17 cellular contexts compared by ENCODE assay signal in the genomic region with DNA sequence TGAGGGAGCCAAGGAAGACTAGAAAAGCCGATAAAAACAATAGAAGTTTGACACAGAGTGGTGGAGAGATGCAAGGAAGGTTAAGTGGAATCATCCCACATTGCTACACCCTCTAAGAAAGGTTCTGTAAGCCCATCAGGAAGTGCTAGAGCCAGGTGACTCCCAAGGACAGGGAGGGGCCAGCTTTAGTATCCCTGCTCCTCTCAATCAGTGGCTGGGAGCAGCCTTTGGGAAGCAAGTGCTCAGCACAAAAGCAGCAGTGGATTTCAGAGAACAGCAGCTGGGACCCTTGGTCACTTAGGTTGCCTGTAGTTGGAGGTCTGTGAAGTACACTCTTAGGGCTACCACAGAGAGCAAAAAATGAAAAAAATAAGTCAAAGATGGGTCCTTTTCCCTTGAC. TPM values are rescaled to one million over a fixed set of nuclear protein-coding genes. Genes with fewer than 3 reads are reported as not detected.
A peak's percentile ranks its signal among the peaks of the same experiment; 100 is the strongest.
DNase-seq lines count a peak whose midpoint lies in the region; ATAC-seq and TF ChIP-seq lines count a peak whose summit lies in the region.
"Had no signal": no experiment of that assay in that cellular context is flagged by ENCODE, and none has a peak within 500 bp of the region (broad histone marks: within the 10 kb centered on the region; RNA-seq: fewer than 3 reads in every experiment).

No MANE protein-coding gene starts in this region.

- no peak overlapping the region for H3K9ac ChIP-seq in mesendoderm (ENCODE audit: low read length)

- H3K27me3 ChIP-seq in GM23338 (ENCODE audit: insufficient read depth) (no peaks in the 10 kb centered on the region), foreskin keratinocyte (no peaks in the 10 kb centered on the region), mesendoderm (ENCODE audit: insufficient read depth, low read length, poor library complexity) (no peaks in the 10 kb centered on the region), heart left ventricle (no peaks in the 10 kb centered on the region)
- H3K27me3 ChIP-seq: SJSA1 had no signal

- no peak overlapping the region for H3K56ac ChIP-seq in mesendoderm (ENCODE audit: low read length)

- no peak overlapping the region for H2BK120ac ChIP-seq in mesendoderm (ENCODE audit: low read depth, low read length)

- no peak overlapping the region for H3K4me3 Mint-ChIP-seq in GM23338
- H3K4me3 Mint-ChIP-seq: CD8-positive, alpha-beta T cell had no signal

- H3K4me3 ChIP-seq in GM23338: no peak overlapping the region
- no peak overlapping the region for H3K4me3 ChIP-seq in mesendoderm (ENCODE audit: low read length)
- H3K4me3 ChIP-seq in heart left ventricle: no peak overlapping the region
- H3K4me3 ChIP-seq: SJSA1 had no signal

- no peak overlapping the region for H4K8ac ChIP-seq in mesendoderm (ENCODE audit: low read depth, low read length)

- no peak overlapping the region for H2AFZ ChIP-seq in GM23338

- TF ChIP-seq CTCF in GM23338 (conservative IDR thresholded peaks at IDR 0.05; ENCODE audit: low read depth in 2 of 2) (no peak), foreskin keratinocyte (conservative IDR thresholded peaks at IDR 0.05) (no peak), omental fat pad (IDR thresholded peaks at IDR 0.05) (no peak), heart left ventricle (IDR thresholded peaks at IDR 0.05) (no peak)

- H3K36me3 Mint-ChIP-seq in GM23338 (ENCODE audit: low read depth): peaks cover 4% of the 10 kb centered on the region; the same call in 1 of the 3 replicates

- H3K4me1 ChIP-seq in GM23338 (ENCODE audit: insufficient read depth) (peaks cover 24% of the 10 kb centered on the region), foreskin keratinocyte (peaks cover 18% of the 10 kb centered on the region), mesendoderm (ENCODE audit: control insufficient read depth, low read depth, low read length) (no peaks in the 10 kb centered on the region), heart left ventricle (peaks cover 0 to 14% (median 0%) of the 10 kb centered on the region in 12 donors)
- H3K4me1 ChIP-seq: SJSA1 had no signal

- no peaks in the 10 kb centered on the region for H3K79me1 ChIP-seq in mesendoderm (ENCODE audit: low read length)

- peaks cover 4% of the 10 kb centered on the region; the same call in 1 of the 3 replicates for H3K9me3 Mint-ChIP-seq in GM23338

- H3K4me2 ChIP-seq in GM23338: no peak overlapping the region
- no peak overlapping the region for H3K4me2 ChIP-seq in mesendoderm (ENCODE audit: low read length)

- no peaks in the 10 kb centered on the region for H3K9me2 ChIP-seq in GM23338 (ENCODE audit: insufficient read depth)

- DNase-seq in GM23338 (ENCODE audit: low spot score): peak; percentile 84
- peak; percentile 16 for DNase-seq in HEK293T (ENCODE audit: extremely low spot score)
- DNase-seq in foreskin keratinocyte: no peak
- peak; percentile 68 for DNase-seq in mesendoderm
- no peak for DNase-seq in omental fat pad (ENCODE audit: low spot score)
- no peak for DNase-seq in DMS 273 (lab: John Stamatoyannopoulos, UW; ENCODE audit: unreplicated experiment)
- DNase-seq in heart left ventricle: no peak
- DNase-seq: CD8-positive, alpha-beta T cell; DMS 273 treated with DMSO at 0.1 percent for 48 hours; EL; Kasumi-1; NCI-H1105 treated with DMSO at 0.1 percent for 48 hours; NCI-H187; NCI-H524 had no signal

- H4K20me1 ChIP-seq in GM23338 (replicated peaks; ENCODE audit: insufficient read depth): no peaks in the 10 kb centered on the region

- no peak overlapping the region for H3K18ac ChIP-seq in mesendoderm (ENCODE audit: low read length)

- H2AK5ac ChIP-seq in mesendoderm (ENCODE audit: low read length): no peak overlapping the region

- no peaks in the 10 kb centered on the region for H3F3A ChIP-seq in GM23338 (replicated peaks; ENCODE audit: low read depth)

- H3K23ac ChIP-seq in mesendoderm (ENCODE audit: low read length): no peak overlapping the region

- CTCF ChIA-PET in HEK293T (lab: Yijun Ruan, JAX): interaction anchor here (0.9 kb wide), 1 partner anchor 114 kb away, joined by 3 read pairs; no protein-coding TSS in a partner anchor

- ATAC-seq in GM23338 (peak; percentile 100), foreskin keratinocyte (peak; percentile 16), omental fat pad (ENCODE audit: low FRiP score) (no peak), heart left ventricle (no peak)
- ATAC-seq: CD8-positive, alpha-beta T cell; HepG2 had no signal

- no peaks in the 10 kb centered on the region for H3K36me3 ChIP-seq in GM23338 (ENCODE audit: insufficient read depth)
- no peaks in the 10 kb centered on the region for H3K36me3 ChIP-seq in mesendoderm (ENCODE audit: control insufficient read depth, insufficient read depth, low read length)
- peaks cover 0 to 6% (median 0%) of the 10 kb centered on the region in 9 donors for H3K36me3 ChIP-seq in heart left ventricle
- H3K36me3 ChIP-seq: SJSA1 had no signal

- H2BK5ac ChIP-seq in mesendoderm (ENCODE audit: low read length): no peak overlapping the region

- H4K5ac ChIP-seq in mesendoderm (ENCODE audit: low read length): no peak overlapping the region

- no peaks in the 10 kb centered on the region for H3K27me3 Mint-ChIP-seq in GM23338 (ENCODE audit: insufficient read depth, low read depth, poor library complexity)

- no peak overlapping the region for H3K27ac ChIP-seq in GM23338 (ENCODE audit: low read depth)
- H3K27ac ChIP-seq in foreskin keratinocyte: no peak overlapping the region
- no peak overlapping the region for H3K27ac ChIP-seq in mesendoderm (ENCODE audit: low read depth, low read length)
- no peak overlapping the region for H3K27ac ChIP-seq in heart left ventricle
- H3K27ac ChIP-seq: RWPE1, SJSA1 had no signal

- no peak overlapping the region for H3K27ac Mint-ChIP-seq in GM23338
- H3K27ac Mint-ChIP-seq: CD8-positive, alpha-beta T cell had no signal

- TF ChIP-seq POLR2A in heart left ventricle (IDR thresholded peaks at IDR 0.05): no peak

- H3K4me1 Mint-ChIP-seq in GM23338: peaks cover 17% of the 10 kb centered on the region

- H3K9me3 ChIP-seq in heart left ventricle: peaks cover 0 to 13% (median 0%) of the 10 kb centered on the region in 12 donors
- H3K9me3 ChIP-seq: SJSA1 had no signal

- H3K79me2 ChIP-seq in GM23338 (replicated peaks; ENCODE audit: insufficient read depth) (no peaks in the 10 kb centered on the region; the same call in 1 of the 2 replicates), mesendoderm (ENCODE audit: control insufficient read depth, insufficient read depth, low read length) (no peaks in the 10 kb centered on the region)

- no peak overlapping the region for H2BK15ac ChIP-seq in mesendoderm (replicated peaks; ENCODE audit: low read depth)

- H3K4ac ChIP-seq in mesendoderm (ENCODE audit: low read depth, low read length): no peak overlapping the region

- no CpG with 5 or more reads among the region's 1 CpG for WGBS in mesendoderm (ENCODE audit: extremely low coverage, insufficient coverage, low lambda C conversion rate)
- 88 to 96% (median 91%) methylated on average over 1 of the region's 1 CpG for WGBS in heart left ventricle, 4 donors

- POLR2A ChIA-PET in HEK293T (lab: Yijun Ruan, JAX): no interaction called here

- intact Hi-C loops in heart left ventricle (cut with DNase I): no loop called here

TF ChIP-seq in HEK293T, 16 proteins besides CTCF, POLR2A, EP300 and RAD21:
- TF ChIP-seq FOXA1 (IDR thresholded peaks at IDR 0.05) (no peak), FOXK2 (IDR thresholded peaks at IDR 0.05) (no peak), HDGF (IDR thresholded peaks at IDR 0.05; ENCODE audit: borderline replicate concordance) (no peak), ZNF384 (IDR thresholded peaks at IDR 0.05) (no peak), PKNOX1 (IDR thresholded peaks at IDR 0.05) (no peak)
TF ChIP-seq in HEK293T: peak in this region for 0.

RNA-seq across cellular contexts. Expression of gene NME7, which starts 42.5 kb away (rescaled TPM):
- 12.9 and 39.1 TPM in 2 replicates for total RNA-seq in GM23338 (2014; rRNA removed; shearing (Covaris generic))
- polyA plus RNA-seq in GM23338 (2016; fragmentation: Nextera tagmentation; extraction: Ambion mirVana): 48.5 and 65.2 TPM in 2 replicates
- 37.6 and 38.2 TPM in 2 replicates for total RNA-seq in foreskin keratinocyte
- 29.5 and 33.5 TPM in 2 replicates for polyA plus RNA-seq in foreskin keratinocyte
- 57.7 TPM for polyA plus RNA-seq in mesendoderm (2013, experiment 1 of 2)
- 57.8 TPM for polyA plus RNA-seq in mesendoderm (2013, experiment 2 of 2)
- total RNA-seq in omental fat pad: 10 to 100 TPM in 1 of 4 donors, 1 to 10 TPM in 3; 9.0 to 16.8 (median 9.3) TPM
- total RNA-seq in heart left ventricle: 10 to 100 TPM in 4 of 9 donors, 1 to 10 TPM in 5; 6.9 to 14.9 (median 8.4) TPM
- polyA plus RNA-seq in heart left ventricle: 10 to 100 TPM in 1 of 2 donors, 1 to 10 TPM in 1; 3.1 to 25.2 TPM

RNA-seq across cellular contexts. Expression of gene BLZF1, which starts 42.9 kb away (rescaled TPM):
- total RNA-seq in GM23338 (2014; rRNA removed; shearing (Covaris generic)): 12.4 and 14.5 TPM in 2 replicates
- polyA plus RNA-seq in GM23338 (2016; fragmentation: Nextera tagmentation; extraction: Ambion mirVana) (6.3 and 9.5 TPM in 2 replicates), foreskin keratinocyte (13.9 and 15.1 TPM in 2 replicates), heart left ventricle (10 to 100 TPM in 1 of 2 donors, 1 to 10 TPM in 1; 7.5 to 18.0 TPM)
- total RNA-seq in foreskin keratinocyte (34.4 and 38.2 TPM in 2 replicates), omental fat pad (10 to 100 TPM; 15.7 to 31.5 (median 22.5) TPM), heart left ventricle (10 to 100 TPM; 16.5 to 31.3 (median 23.6) TPM)
- polyA plus RNA-seq in mesendoderm (2013, experiment 1 of 2): 9.0 TPM
- polyA plus RNA-seq in mesendoderm (2013, experiment 2 of 2): 9.0 TPM

Comparison
In these comparisons a context has a peak if more than half of its experiments do, and no peak if none do; other contexts are left out.
1. ATAC-seq: peak in GM23338 (single experiment) and foreskin keratinocyte (single experiment); none in omental fat pad (single experiment) and heart left ventricle (0 of 4).
2. DNase-seq: peak in GM23338 (single experiment), HEK293T (single experiment) and mesendoderm (single experiment); none in foreskin keratinocyte (0 of 2), omental fat pad (single experiment), DMS 273 (single experiment) and heart left ventricle (0 of 5).